2 cellular contexts compared by ENCODE assay signal in genomic region chr2:149885946-149886345, GRCh38.
TF ChIP-seq lines count a peak whose summit lies in the region.

No MANE protein-coding gene starts in this region.

TF ChIP-seq in liver, 16 proteins besides CTCF, POLR2A, EP300 and RAD21 (continued from another document):
- TF ChIP-seq MAX (IDR thresholded peaks at IDR 0.05) (no peak), JUND (IDR thresholded peaks at IDR 0.05) (no peak)

TF ChIP-seq in HepG2, 621 proteins besides CTCF, POLR2A, EP300 and RAD21 (continued from another document):
- TF ChIP-seq KIAA2018 (CRISPR knock-in tag; IDR thresholded peaks at IDR 0.05; ENCODE audit: borderline replicate concordance), result no peak
- TF ChIP-seq ZC3H4 (CRISPR knock-in tag; IDR thresholded peaks at IDR 0.05; ENCODE audit: borderline replicate concordance), result no peak
- no peak for TF ChIP-seq SIX4 (CRISPR knock-in tag; IDR thresholded peaks at IDR 0.05)
- no peak for TF ChIP-seq MED8 (CRISPR knock-in tag; IDR thresholded peaks at IDR 0.05; ENCODE audit: insufficient replicate concordance)
- TF ChIP-seq CBX5 (CRISPR knock-in tag; IDR thresholded peaks at IDR 0.05; ENCODE audit: borderline replicate concordance), result no peak
- no peak for TF ChIP-seq ZNF354B (CRISPR knock-in tag; IDR thresholded peaks at IDR 0.05)
- TF ChIP-seq ZNF546 (CRISPR knock-in tag; conservative IDR thresholded peaks at IDR 0.05), result no peak
- no peak for TF ChIP-seq THRA (CRISPR knock-in tag; IDR thresholded peaks at IDR 0.05; ENCODE audit: borderline replicate concordance)
